ENCODE assay signal across 1 cellular context in genomic region chr4:25900310-25900709, GRCh38.
TF ChIP-seq lines count a peak whose summit lies in the region.

No MANE protein-coding gene starts in this region.

TF ChIP-seq in IMR-90, 13 proteins besides CTCF, POLR2A, EP300 and RAD21 (continued from another document):
- TF ChIP-seq ELK1 (IDR thresholded peaks at IDR 0.05; ENCODE audit: borderline replicate concordance, low read depth, low read length) (no peak), SMC3 (IDR thresholded peaks at IDR 0.05; ENCODE audit: low read depth, low read length) (no peak), MAZ (IDR thresholded peaks at IDR 0.05; ENCODE audit: borderline replicate concordance, low read depth, low read length) (no peak)
